19 cellular contexts compared by ENCODE assay signal in the genomic region with DNA sequence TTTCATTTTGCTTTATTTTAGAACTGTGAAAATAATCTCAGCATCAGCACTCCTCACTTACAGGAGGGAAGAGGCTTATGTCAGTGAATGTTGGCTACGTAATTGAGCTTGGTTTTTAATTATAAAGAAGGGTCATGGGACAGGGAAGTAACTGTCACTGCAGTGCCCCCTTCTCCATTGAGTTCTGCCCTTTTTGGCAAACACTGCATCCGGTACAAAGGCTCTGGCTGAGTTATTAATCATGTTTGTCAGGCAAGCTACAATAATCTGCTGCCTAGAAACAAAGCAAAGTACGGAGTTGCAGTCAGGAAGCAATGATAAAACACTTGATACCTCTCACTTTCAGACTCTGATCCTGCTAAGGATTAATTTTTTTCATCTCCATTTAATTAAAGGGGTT.
"Had no signal": no experiment of that assay in that cellular context is flagged by ENCODE, and none has a peak within 500 bp of the region (broad histone marks: within the 10 kb centered on the region; RNA-seq: fewer than 3 reads in every experiment).

No MANE protein-coding gene starts in this region.

- FAIRE-seq: keratinocyte had no signal

- H3K36me3 Mint-ChIP-seq: activated naive CD8-positive, alpha-beta T cell treated with anti-CD3 and anti-CD28 coated beads for 36 hours had no signal

- H3K4me1 Mint-ChIP-seq: activated B cell treated with CpG ODN at 0.5 μM for 24 hours; activated CD4-positive, alpha-beta T cell treated with anti-CD3 and anti-CD28 coated beads, Interleukin-2, amount 10 ng/mL, durations not matched to agents 7 days and 5 days; activated naive CD8-positive, alpha-beta T cell treated with anti-CD3 and anti-CD28 coated beads for 36 hours; T-helper 17 cell had no signal

- H3K4me3 ChIP-seq: breast epithelium, esophagus muscularis mucosa, hepatocyte, left ventricle myocardium inferior, prostate gland, spleen, stomach, testis had no signal

- H3K9me3 Mint-ChIP-seq: activated CD4-positive, alpha-beta T cell treated with anti-CD3 and anti-CD28 coated beads, Interleukin-2, amount 10 ng/mL, durations not matched to agents 7 days and 5 days; activated naive CD8-positive, alpha-beta T cell treated with anti-CD3 and anti-CD28 coated beads for 36 hours had no signal

- H3K27me3 Mint-ChIP-seq: activated CD4-positive, alpha-beta T cell treated with anti-CD3 and anti-CD28 coated beads, Interleukin-2, amount 10 ng/mL, durations not matched to agents 7 days and 5 days; activated naive CD8-positive, alpha-beta T cell treated with anti-CD3 and anti-CD28 coated beads for 36 hours; dendritic cell treated with granulocyte-macrophage colony-stimulating factor and Interleukin-4, amounts not matched to agents 40 ng/mL and 50 ng/mL, for 4 days; T-helper 17 cell had no signal

- H3K4me3 Mint-ChIP-seq: activated B cell treated with CpG ODN at 0.5 μM for 24 hours; activated CD4-positive, alpha-beta T cell treated with anti-CD3 and anti-CD28 coated beads, Interleukin-2, amount 10 ng/mL, durations not matched to agents 7 days and 5 days; activated naive CD8-positive, alpha-beta T cell treated with anti-CD3 and anti-CD28 coated beads for 36 hours; dendritic cell treated with granulocyte-macrophage colony-stimulating factor and Interleukin-4, amounts not matched to agents 40 ng/mL and 50 ng/mL, for 4 days; nephron progenitor cell; T-helper 17 cell had no signal

- DNase-seq: activated B cell treated with CpG ODN at 0.5 μM for 24 hours; activated CD4-positive, alpha-beta T cell treated with anti-CD3 and anti-CD28 coated beads, Interleukin-2, amount 10 ng/mL, durations not matched to agents 7 days and 5 days; activated CD8-positive, alpha-beta memory T cell treated with anti-CD3 and anti-CD28 coated beads for 24 hours; activated naive CD8-positive, alpha-beta T cell treated with anti-CD3 and anti-CD28 coated beads for 36 hours; left ventricle myocardium inferior; mesendoderm; nephron progenitor cell; occipital lobe; spleen; stimulated activated CD4-positive, alpha-beta T cell treated with anti-CD3 and anti-CD28 coated beads, Interleukin-1b, Interleukin-23, amount 100 ng/mL, for 48 hours; stomach; T-helper 17 cell; testis had no signal

- H3K27ac Mint-ChIP-seq: activated B cell treated with CpG ODN at 0.5 μM for 24 hours; activated CD4-positive, alpha-beta T cell treated with anti-CD3 and anti-CD28 coated beads, Interleukin-2, amount 10 ng/mL, durations not matched to agents 7 days and 5 days; activated naive CD8-positive, alpha-beta T cell treated with anti-CD3 and anti-CD28 coated beads for 36 hours; dendritic cell treated with granulocyte-macrophage colony-stimulating factor and Interleukin-4, amounts not matched to agents 40 ng/mL and 50 ng/mL, for 4 days; nephron progenitor cell; T-helper 17 cell had no signal
